15 cellular contexts compared by ENCODE assay signal in genomic region chr20:4063631-4064030, GRCh38. TPM values are rescaled to one million over a fixed set of nuclear protein-coding genes. Genes with fewer than 3 reads are reported as not detected.
DNase-seq lines count a peak whose midpoint lies in the region; ATAC-seq, FAIRE-seq and TF ChIP-seq lines count a peak whose summit lies in the region.
"Had no signal": no experiment of that assay in that cellular context is flagged by ENCODE, and none has a peak within 500 bp of the region (broad histone marks: within the 10 kb centered on the region; RNA-seq: fewer than 3 reads in every experiment).

No MANE protein-coding gene starts in this region.

- POLR2A ChIA-PET in HEK293 (lab: Yijun Ruan, JAX) = no interaction called here

- H3K9ac ChIP-seq in kidney (ENCODE audit: low read length in 2 of 2) (no peak overlapping the region), stomach smooth muscle (ENCODE audit: low read length in 2 of 2) (no peak overlapping the region)

- DNase-seq in astrocyte of the hippocampus (ENCODE audit: low read depth, low spot score) (peak; percentile 60), kidney (no peak)
- no peak for DNase-seq in natural killer cell treated with Interleukin-12 subunit alpha and Interleukin-12 subunit beta and Interleukin-15 and Interleukin-18, amount 100 ng/mL, for 72 hours (ENCODE audit: low spot score)
- DNase-seq in activated CD4-positive, alpha-beta T cell treated with anti-CD3 and anti-CD28 coated beads for 48 hours = no peak
- DNase-seq: activated CD4-positive, alpha-beta T cell treated with anti-CD3 and anti-CD28 coated beads, Interleukin-2, amount 50 U/mL, for 48 hours; DMS79 treated with DMSO at 0.1 percent for 48 hours; naive thymus-derived CD4-positive, alpha-beta T cell; NCI-H2081; RPMI8226 had no signal

- TF ChIP-seq CTCF in HEK293 (tag by site-specific recombination; IDR thresholded peaks at IDR 0.05) (no peak), kidney (IDR thresholded peaks at IDR 0.05; ENCODE audit: borderline replicate concordance, extremely low read depth, insufficient read depth) (peak; percentile 2)

- H3K27ac Mint-ChIP-seq in natural killer cell treated with Interleukin-12 subunit alpha and Interleukin-12 subunit beta and Interleukin-15 and Interleukin-18, amount 100 ng/mL, for 72 hours = peak overlapping the region in 1 of 2 donors; percentile 56

- no peaks in the 10 kb centered on the region for H3K9me3 Mint-ChIP-seq in natural killer cell treated with Interleukin-12 subunit alpha and Interleukin-12 subunit beta and Interleukin-15 and Interleukin-18, amount 100 ng/mL, for 72 hours

- H3K27me3 Mint-ChIP-seq in natural killer cell treated with Interleukin-12 subunit alpha and Interleukin-12 subunit beta and Interleukin-15 and Interleukin-18, amount 100 ng/mL, for 72 hours = peaks cover under 1 to 2% of the 10 kb centered on the region in 2 donors
- H3K27me3 Mint-ChIP-seq: naive thymus-derived CD4-positive, alpha-beta T cell had no signal

- H3K4me1 Mint-ChIP-seq in natural killer cell treated with Interleukin-12 subunit alpha and Interleukin-12 subunit beta and Interleukin-15 and Interleukin-18, amount 100 ng/mL, for 72 hours (ENCODE audit: low read depth in 2 of 2) = peaks cover 5 to 13% of the 10 kb centered on the region in 2 donors

- 0 out of 2 replicates have a peak overlapping the region, but pooled peaks have one; percentile 5 for H3K27ac ChIP-seq in HEK293 (ENCODE audit: extremely low read depth, low read depth, low read length)
- peak overlapping the region; percentile 56 to 74 for H3K27ac ChIP-seq in kidney (ENCODE audit: low read depth in 2 of 2, low read length in 2 of 2)
- H3K27ac ChIP-seq in stomach smooth muscle (ENCODE audit: low read length) = peak overlapping the region; percentile 70

- no peaks in the 10 kb centered on the region for H3K27me3 ChIP-seq in stomach smooth muscle (ENCODE audit: control insufficient read depth in 1 of 2, insufficient read depth in 2 of 2, low read length in 2 of 2)
- H3K27me3 ChIP-seq: adrenal gland had no signal

- H3K36me3 ChIP-seq in HEK293 (ENCODE audit: control insufficient read depth in 2 of 2, insufficient read depth in 1 of 2, low read length in 2 of 2) (no peaks in the 10 kb centered on the region), kidney (ENCODE audit: control insufficient read depth in 1 of 2, insufficient read depth in 2 of 2, low read length in 2 of 2) (no peaks in the 10 kb centered on the region), stomach smooth muscle (ENCODE audit: control insufficient read depth in 2 of 2, insufficient read depth in 2 of 2, low read length in 2 of 2) (no peaks in the 10 kb centered on the region)
- H3K36me3 ChIP-seq: adrenal gland, HAP-1 had no signal

- no peak for ATAC-seq in natural killer cell treated with Interleukin-12 subunit alpha and Interleukin-12 subunit beta and Interleukin-15 and Interleukin-18, amount 100 ng/mL, for 72 hours
- no peak for ATAC-seq in HG03439 (IDR thresholded peaks at IDR 0.05; ENCODE audit: unreplicated experiment)
- ATAC-seq in GM19395 (IDR thresholded peaks at IDR 0.05; ENCODE audit: unreplicated experiment) = no peak
- ATAC-seq: naive thymus-derived CD4-positive, alpha-beta T cell had no signal

- H3K9me3 ChIP-seq in HEK293 (ENCODE audit: control insufficient read depth, insufficient read depth, low read depth, low read length) = no peaks in the 10 kb centered on the region
- no peaks in the 10 kb centered on the region for H3K9me3 ChIP-seq in kidney (ENCODE audit: control insufficient read depth in 1 of 2, low read length in 2 of 2)
- H3K9me3 ChIP-seq in stomach smooth muscle (ENCODE audit: control insufficient read depth in 2 of 2, low read length in 2 of 2) = no peaks in the 10 kb centered on the region
- H3K9me3 ChIP-seq: adrenal gland, HAP-1 had no signal

- intact Hi-C loops in kidney (cut with DNase I) = no loop called here

- peaks cover 4% of the 10 kb centered on the region for H3K4me1 ChIP-seq in HEK293 (ENCODE audit: control insufficient read depth, insufficient read depth, low read length)
- H3K4me1 ChIP-seq in kidney (ENCODE audit: control insufficient read depth in 1 of 2, insufficient read depth in 1 of 2, low read depth in 1 of 2, low read length in 2 of 2) = peaks cover 6 to 12% of the 10 kb centered on the region in 2 donors
- H3K4me1 ChIP-seq in stomach smooth muscle (ENCODE audit: control insufficient read depth, insufficient read depth, low read length) = peaks cover 28% of the 10 kb centered on the region
- H3K4me1 ChIP-seq: HAP-1 had no signal

- no peak overlapping the region for H3K4me3 Mint-ChIP-seq in natural killer cell treated with Interleukin-12 subunit alpha and Interleukin-12 subunit beta and Interleukin-15 and Interleukin-18, amount 100 ng/mL, for 72 hours
- H3K4me3 Mint-ChIP-seq: naive thymus-derived CD4-positive, alpha-beta T cell had no signal

- H3K4me3 ChIP-seq in HEK293 (ENCODE audit: low read depth, low read length) (no peak overlapping the region), kidney (ENCODE audit: low read length in 2 of 2) (no peak overlapping the region), stomach smooth muscle (ENCODE audit: low read length in 2 of 2) (no peak overlapping the region)
- H3K4me3 ChIP-seq: adrenal gland, HAP-1 had no signal

- H3K36me3 Mint-ChIP-seq in natural killer cell treated with Interleukin-12 subunit alpha and Interleukin-12 subunit beta and Interleukin-15 and Interleukin-18, amount 100 ng/mL, for 72 hours = no peaks in the 10 kb centered on the region

- CTCF ChIA-PET in HEK293 (lab: Yijun Ruan, JAX) = interaction anchor here (0.7 to 1.6 kb wide), 2 partner anchors 8 to 166 kb away, joined by 3 to 6 read pairs; no protein-coding TSS in a partner anchor

- FAIRE-seq in kidney (lab: Jason Lieb, UNC) = no peak

TF ChIP-seq in HEK293, 187 proteins besides CTCF, POLR2A, EP300 and RAD21:
- TF ChIP-seq ZNF239 (tag by site-specific recombination; IDR thresholded peaks at IDR 0.05) (no peak), ZNF221 (tag by site-specific recombination; IDR thresholded peaks at IDR 0.05; ENCODE audit: borderline replicate concordance) (no peak), ZNF600 (tag by site-specific recombination; IDR thresholded peaks at IDR 0.05) (peak; percentile 23; the same call in 1 of the 2 replicates)
- TF ChIP-seq, protein P1, sequence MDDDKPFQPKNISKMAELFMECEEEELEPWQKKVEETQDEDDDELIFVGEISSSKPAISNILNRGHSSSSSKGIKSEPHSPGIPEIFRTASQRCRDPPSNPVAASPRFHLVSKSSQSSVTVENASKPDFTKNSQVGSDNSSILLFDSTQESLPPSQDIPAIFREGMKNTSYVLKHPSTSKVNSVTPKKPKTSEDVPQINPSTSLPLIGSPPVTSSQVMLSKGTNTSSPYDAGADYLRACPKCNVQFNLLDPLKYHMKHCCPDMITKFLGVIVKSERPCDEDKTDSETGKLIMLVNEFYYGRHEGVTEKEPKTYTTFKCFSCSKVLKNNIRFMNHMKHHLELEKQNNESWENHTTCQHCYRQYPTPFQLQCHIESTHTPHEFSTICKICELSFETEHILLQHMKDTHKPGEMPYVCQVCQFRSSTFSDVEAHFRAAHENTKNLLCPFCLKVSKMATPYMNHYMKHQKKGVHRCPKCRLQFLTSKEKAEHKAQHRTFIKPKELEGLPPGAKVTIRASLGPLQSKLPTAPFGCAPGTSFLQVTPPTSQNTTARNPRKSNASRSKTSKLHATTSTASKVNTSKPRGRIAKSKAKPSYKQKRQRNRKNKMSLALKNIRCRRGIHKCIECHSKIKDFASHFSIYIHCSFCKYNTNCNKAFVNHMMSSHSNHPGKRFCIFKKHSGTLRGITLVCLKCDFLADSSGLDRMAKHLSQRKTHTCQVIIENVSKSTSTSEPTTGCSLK (tag by site-specific recombination; IDR thresholded peaks at IDR 0.05) = no peak

RNA-seq across cellular contexts. Expression of gene RNF24, which starts 48.3 kb away (rescaled TPM):
- total RNA-seq in kidney = 30.9 TPM
- 4.5 TPM for polyA plus RNA-seq in kidney (ENCODE audit: insufficient read depth, low read depth, low replicate concordance)
- total RNA-seq in natural killer cell treated with Interleukin-12 subunit alpha and Interleukin-12 subunit beta and Interleukin-15 and Interleukin-18, amount 100 ng/mL, for 72 hours = 10 to 100 TPM; 18.4 to 33.4 TPM

Comparison
In these comparisons a context has a peak if more than half of its experiments do, and no peak if none do; other contexts are left out.
1. H3K27ac ChIP-seq: peak in every context shown above with its lines; median percentile 70 in stomach smooth muscle; 65 in kidney; 5 in HEK293.